ENCODE assay signal across 25 cellular contexts in the genomic region with DNA sequence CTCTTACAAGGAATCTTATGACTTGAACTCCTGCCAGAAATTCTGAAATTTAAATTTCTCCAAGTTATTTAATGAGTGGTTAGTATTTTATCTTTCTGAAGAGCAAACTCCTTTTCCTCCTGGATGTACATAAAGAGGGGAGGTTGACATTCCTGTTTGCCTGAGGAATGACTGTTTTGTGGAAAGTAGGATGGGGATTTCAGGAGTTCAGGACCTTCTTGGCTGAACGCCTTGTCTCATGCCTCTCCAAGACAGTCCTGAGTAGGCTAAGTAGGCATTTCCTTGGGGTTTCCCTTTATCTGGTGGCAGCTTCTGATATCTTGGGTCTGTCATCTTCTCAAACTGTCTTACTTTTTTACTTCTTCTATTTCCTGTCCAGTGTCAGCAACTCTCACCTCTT.
"Had no signal": no experiment of that assay in that cellular context is flagged by ENCODE, and none has a peak within 500 bp of the region (broad histone marks: within the 10 kb centered on the region; RNA-seq: fewer than 3 reads in every experiment).

No MANE protein-coding gene starts in this region.

- H3K9me3 Mint-ChIP-seq: nephron; neural crest cell; stimulated activated effector memory CD8-positive, alpha-beta T cell treated with anti-CD3 and anti-CD28 coated beads, Interleukin-12 subunit alpha, Interleukin-12 subunit beta, amount 100 ng/mL, for 72 hours; stimulated activated naive CD8-positive, alpha-beta T cell treated with anti-CD3 and anti-CD28 coated beads, Interleukin-15, Interleukin-2, amounts not matched to agents 100 ng/mL and 50 ng/mL, for 24 hours; type B pancreatic cell had no signal

- H3K4me3 Mint-ChIP-seq: immature natural killer cell; naive thymus-derived CD8-positive, alpha-beta T cell; nephron; neural crest cell; stimulated activated effector memory CD8-positive, alpha-beta T cell treated with anti-CD3 and anti-CD28 coated beads, Interleukin-12 subunit alpha, Interleukin-12 subunit beta, amount 100 ng/mL, for 72 hours; stimulated activated naive CD8-positive, alpha-beta T cell treated with anti-CD3 and anti-CD28 coated beads, Interleukin-15, Interleukin-2, amounts not matched to agents 100 ng/mL and 50 ng/mL, for 24 hours; type B pancreatic cell had no signal

- ATAC-seq: left colon; left lung; lower lobe of right lung; naive thymus-derived CD8-positive, alpha-beta T cell; right cardiac atrium; sciatic nerve; stimulated activated effector memory CD8-positive, alpha-beta T cell treated with anti-CD3 and anti-CD28 coated beads, Interleukin-12 subunit alpha, Interleukin-12 subunit beta, amount 100 ng/mL, for 72 hours had no signal

- H3K27me3 Mint-ChIP-seq: naive thymus-derived CD8-positive, alpha-beta T cell; progenitor cell of endocrine pancreas; stimulated activated naive CD8-positive, alpha-beta T cell treated with anti-CD3 and anti-CD28 coated beads, Interleukin-15, Interleukin-2, amounts not matched to agents 100 ng/mL and 50 ng/mL, for 24 hours had no signal

- H3K27ac ChIP-seq: left lung, lower lobe of right lung, neutrophil, ovary, skin epidermis, tibial nerve, uterus had no signal

- H3K36me3 Mint-ChIP-seq: immature natural killer cell; naive thymus-derived CD8-positive, alpha-beta T cell; stimulated activated effector memory CD8-positive, alpha-beta T cell treated with anti-CD3 and anti-CD28 coated beads, Interleukin-12 subunit alpha, Interleukin-12 subunit beta, amount 100 ng/mL, for 72 hours; type B pancreatic cell had no signal

- DNase-seq: hypothalamus; immature natural killer cell; kidney; left colon; left lung; lower lobe of right lung; mammary epithelial cell; naive thymus-derived CD8-positive, alpha-beta T cell; occipital lobe; ovary; right cardiac atrium; spleen; stimulated activated CD4-positive, alpha-beta T cell treated with anti-CD3 and anti-CD28 coated beads, Interleukin-4, amount 100 ng/mL, for 24 hours; stimulated activated naive CD4-positive, alpha-beta T cell; uterus had no signal

- H3K27ac Mint-ChIP-seq: immature natural killer cell; nephron; progenitor cell of endocrine pancreas; stimulated activated effector memory CD8-positive, alpha-beta T cell treated with anti-CD3 and anti-CD28 coated beads, Interleukin-12 subunit alpha, Interleukin-12 subunit beta, amount 100 ng/mL, for 72 hours; stimulated activated naive CD8-positive, alpha-beta T cell treated with anti-CD3 and anti-CD28 coated beads, Interleukin-15, Interleukin-2, amounts not matched to agents 100 ng/mL and 50 ng/mL, for 24 hours; type B pancreatic cell had no signal

- H3K4me1 Mint-ChIP-seq: immature natural killer cell; naive thymus-derived CD8-positive, alpha-beta T cell; stimulated activated effector memory CD8-positive, alpha-beta T cell treated with anti-CD3 and anti-CD28 coated beads, Interleukin-12 subunit alpha, Interleukin-12 subunit beta, amount 100 ng/mL, for 72 hours had no signal
